Comparison of ENCODE assay signal across 2 cellular contexts in the genomic region with DNA sequence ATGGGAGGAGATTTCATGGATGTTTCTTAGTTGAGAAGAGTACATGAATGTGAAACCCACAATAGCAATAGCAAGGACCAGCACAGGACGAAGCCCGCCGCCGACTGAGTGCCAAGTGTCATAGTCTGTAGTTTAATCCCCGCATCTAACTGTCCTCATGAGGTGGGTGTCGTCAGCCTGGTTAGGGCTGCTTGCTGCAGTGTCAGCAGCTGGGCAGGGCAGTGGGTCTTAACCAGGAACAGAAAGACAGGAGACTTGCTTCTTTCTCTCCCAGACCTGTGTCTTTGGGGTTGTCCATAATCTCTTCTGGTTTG.
TF ChIP-seq lines count a peak whose summit lies in the region.

No MANE protein-coding gene starts in this region.

TF ChIP-seq in SK-N-SH, 30 proteins besides CTCF, POLR2A, EP300 and RAD21 (continued from another document):
- TF ChIP-seq, protein P1, sequence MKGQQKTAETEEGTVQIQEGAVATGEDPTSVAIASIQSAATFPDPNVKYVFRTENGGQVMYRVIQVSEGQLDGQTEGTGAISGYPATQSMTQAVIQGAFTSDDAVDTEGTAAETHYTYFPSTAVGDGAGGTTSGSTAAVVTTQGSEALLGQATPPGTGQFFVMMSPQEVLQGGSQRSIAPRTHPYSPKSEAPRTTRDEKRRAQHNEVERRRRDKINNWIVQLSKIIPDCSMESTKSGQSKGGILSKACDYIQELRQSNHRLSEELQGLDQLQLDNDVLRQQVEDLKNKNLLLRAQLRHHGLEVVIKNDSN (IDR thresholded peaks at IDR 0.05; ENCODE audit: borderline replicate concordance, low read depth): no peak
- TF ChIP-seq FOSL2 (IDR thresholded peaks at IDR 0.05; ENCODE audit: borderline replicate concordance, low read depth): no peak
- TF ChIP-seq SMC3 (IDR thresholded peaks at IDR 0.05; ENCODE audit: low read depth, low read length): no peak

TF ChIP-seq in SK-N-SH treated with all-trans-retinoic acid at 6 μM for 48 hours, 23 proteins besides CTCF, POLR2A, EP300 and RAD21 (continued from another document):
- TF ChIP-seq, protein P2, sequence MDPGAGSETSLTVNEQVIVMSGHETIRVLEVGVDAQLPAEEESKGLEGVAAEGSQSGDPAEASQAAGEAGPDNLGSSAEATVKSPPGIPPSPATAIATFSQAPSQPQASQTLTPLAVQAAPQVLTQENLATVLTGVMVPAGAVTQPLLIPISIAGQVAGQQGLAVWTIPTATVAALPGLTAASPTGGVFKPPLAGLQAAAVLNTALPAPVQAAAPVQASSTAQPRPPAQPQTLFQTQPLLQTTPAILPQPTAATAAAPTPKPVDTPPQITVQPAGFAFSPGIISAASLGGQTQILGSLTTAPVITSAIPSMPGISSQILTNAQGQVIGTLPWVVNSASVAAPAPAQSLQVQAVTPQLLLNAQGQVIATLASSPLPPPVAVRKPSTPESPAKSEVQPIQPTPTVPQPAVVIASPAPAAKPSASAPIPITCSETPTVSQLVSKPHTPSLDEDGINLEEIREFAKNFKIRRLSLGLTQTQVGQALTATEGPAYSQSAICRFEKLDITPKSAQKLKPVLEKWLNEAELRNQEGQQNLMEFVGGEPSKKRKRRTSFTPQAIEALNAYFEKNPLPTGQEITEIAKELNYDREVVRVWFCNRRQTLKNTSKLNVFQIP (CRISPR knock-in tag; IDR thresholded peaks at IDR 0.05; ENCODE audit: borderline replicate concordance, low read depth): no peak
- no peak for TF ChIP-seq PPARA (CRISPR knock-in tag; IDR thresholded peaks at IDR 0.05; ENCODE audit: borderline replicate concordance)
- TF ChIP-seq ZNF70 (CRISPR knock-in tag; IDR thresholded peaks at IDR 0.05): no peak
- TF ChIP-seq ZC3H10 (CRISPR knock-in tag; IDR thresholded peaks at IDR 0.05): no peak
- TF ChIP-seq, protein P3, sequence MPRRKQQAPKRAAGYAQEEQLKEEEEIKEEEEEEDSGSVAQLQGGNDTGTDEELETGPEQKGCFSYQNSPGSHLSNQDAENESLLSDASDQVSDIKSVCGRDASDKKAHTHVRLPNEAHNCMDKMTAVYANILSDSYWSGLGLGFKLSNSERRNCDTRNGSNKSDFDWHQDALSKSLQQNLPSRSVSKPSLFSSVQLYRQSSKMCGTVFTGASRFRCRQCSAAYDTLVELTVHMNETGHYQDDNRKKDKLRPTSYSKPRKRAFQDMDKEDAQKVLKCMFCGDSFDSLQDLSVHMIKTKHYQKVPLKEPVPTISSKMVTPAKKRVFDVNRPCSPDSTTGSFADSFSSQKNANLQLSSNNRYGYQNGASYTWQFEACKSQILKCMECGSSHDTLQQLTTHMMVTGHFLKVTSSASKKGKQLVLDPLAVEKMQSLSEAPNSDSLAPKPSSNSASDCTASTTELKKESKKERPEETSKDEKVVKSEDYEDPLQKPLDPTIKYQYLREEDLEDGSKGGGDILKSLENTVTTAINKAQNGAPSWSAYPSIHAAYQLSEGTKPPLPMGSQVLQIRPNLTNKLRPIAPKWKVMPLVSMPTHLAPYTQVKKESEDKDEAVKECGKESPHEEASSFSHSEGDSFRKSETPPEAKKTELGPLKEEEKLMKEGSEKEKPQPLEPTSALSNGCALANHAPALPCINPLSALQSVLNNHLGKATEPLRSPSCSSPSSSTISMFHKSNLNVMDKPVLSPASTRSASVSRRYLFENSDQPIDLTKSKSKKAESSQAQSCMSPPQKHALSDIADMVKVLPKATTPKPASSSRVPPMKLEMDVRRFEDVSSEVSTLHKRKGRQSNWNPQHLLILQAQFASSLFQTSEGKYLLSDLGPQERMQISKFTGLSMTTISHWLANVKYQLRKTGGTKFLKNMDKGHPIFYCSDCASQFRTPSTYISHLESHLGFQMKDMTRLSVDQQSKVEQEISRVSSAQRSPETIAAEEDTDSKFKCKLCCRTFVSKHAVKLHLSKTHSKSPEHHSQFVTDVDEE (CRISPR knock-in tag; IDR thresholded peaks at IDR 0.05): no peak
- no peak for TF ChIP-seq RARB (CRISPR knock-in tag; IDR thresholded peaks at IDR 0.05)
- TF ChIP-seq TCF4 (CRISPR knock-in tag; IDR thresholded peaks at IDR 0.05; ENCODE audit: borderline replicate concordance): no peak
